ENCODE assay signal across 1 cellular context in the genomic region with DNA sequence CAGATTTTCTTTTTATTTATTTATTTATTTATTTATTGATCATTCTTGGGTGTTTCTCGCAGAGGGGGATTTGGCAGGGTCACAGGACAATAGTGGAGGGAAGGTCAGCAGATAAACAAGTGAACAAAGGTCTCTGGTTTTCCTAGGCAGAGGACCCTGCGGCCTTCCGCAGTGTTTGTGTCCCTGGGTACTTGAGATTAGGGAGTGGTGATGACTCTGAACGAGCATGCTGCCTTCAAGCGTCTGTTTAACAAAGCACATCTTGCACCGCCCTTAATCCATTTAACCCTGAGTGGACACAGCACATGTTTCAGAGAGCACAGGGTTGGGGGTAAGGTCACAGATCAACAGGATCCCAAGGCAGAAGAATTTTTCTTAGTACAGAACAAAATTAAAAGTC.
TF ChIP-seq lines count a peak whose summit lies in the region.
"Not testable (repeated sequence)": the region's sequence is repeated elsewhere in the genome, so short reads cannot be mapped to it uniquely, and the experiment has no call there.

No MANE protein-coding gene starts in this region.

TF ChIP-seq in HepG2, 621 proteins besides CTCF, POLR2A, EP300 and RAD21:
- TF ChIP-seq FOXP1, SOX13 (IDR thresholded peaks at IDR 0.05): not testable (repeated sequence)
- TF ChIP-seq FOXP1 (CRISPR knock-in tag; IDR thresholded peaks at IDR 0.05) = peak; percentile 29; the same call in 1 of the 2 replicates
- peak; percentile 23; the same call in 1 of the 2 replicates for TF ChIP-seq ARID5B (CRISPR knock-in tag; IDR thresholded peaks at IDR 0.05)
- peak; percentile 57; the same call in 1 of the 2 replicates for TF ChIP-seq BCL6 (CRISPR knock-in tag; IDR thresholded peaks at IDR 0.05)
- TF ChIP-seq SOX13 (CRISPR knock-in tag; conservative IDR thresholded peaks at IDR 0.05 in 1 of 2, IDR thresholded peaks at IDR 0.05 in 1 of 2) = peak in 1 of 2 experiments; percentile 32; a peak in 1 of 4 replicates
- peak; percentile 33; the same call in 1 of the 2 replicates for TF ChIP-seq ZNF652 (CRISPR knock-in tag; IDR thresholded peaks at IDR 0.05; ENCODE audit: borderline replicate concordance, low read depth)
- peak; percentile 60; the same call in 1 of the 2 replicates for TF ChIP-seq GATAD2A (CRISPR knock-in tag; IDR thresholded peaks at IDR 0.05)
